11 cellular contexts compared by ENCODE assay signal in the genomic region with DNA sequence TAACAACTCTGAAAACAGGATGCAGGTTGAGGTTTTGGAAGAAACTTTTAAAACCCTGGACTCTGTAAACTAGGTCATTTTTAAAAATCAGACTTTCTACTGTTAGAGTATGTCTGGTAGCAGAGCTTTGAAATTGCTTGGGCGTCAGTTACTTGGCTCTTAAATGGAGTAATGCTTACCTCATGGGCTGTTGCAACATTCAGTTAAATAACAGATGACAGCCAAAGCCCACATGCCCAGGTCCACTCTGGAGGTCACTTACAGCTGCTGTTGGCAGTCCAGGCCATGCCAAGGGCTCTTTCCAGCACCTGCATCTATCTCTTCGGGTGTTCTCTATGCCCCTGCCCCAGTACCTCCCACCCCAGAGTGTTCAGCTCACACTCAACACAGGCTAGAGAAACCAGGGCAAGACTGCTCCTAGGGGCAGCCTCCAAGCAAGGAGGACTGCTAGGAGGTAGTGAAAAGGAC.
DNase-seq lines count a peak whose midpoint lies in the region; ATAC-seq, FAIRE-seq and TF ChIP-seq lines count a peak whose summit lies in the region.
"Had no signal": no experiment of that assay in that cellular context is flagged by ENCODE, and none has a peak within 500 bp of the region (broad histone marks: within the 10 kb centered on the region; RNA-seq: fewer than 3 reads in every experiment).

No MANE protein-coding gene starts in this region.

- DNase-seq in EL = peak; percentile 9
- DNase-seq in ascending aorta (ENCODE audit: low spot score in 2 of 2) = peak; percentile 26 to 84
- DNase-seq in left ventricle myocardium inferior = peak; percentile 43
- DNase-seq in sciatic nerve (ENCODE audit: low spot score) = no peak
- DNase-seq in esophagus squamous epithelium (lab: John Stamatoyannopoulos, UW) = no peak
- DNase-seq in D721Med (ENCODE audit: insufficient read length, low spot score) = no peak
- DNase-seq in activated CD4-positive, alpha-beta T cell treated with anti-CD3 and anti-CD28 coated beads for 1 hour = no peak
- DNase-seq: activated T-cell treated with anti-CD3 and anti-CD28 coated beads, Interleukin-2, amount 50 U/mL, for 48 hours; caudate nucleus; stimulated activated naive B cell treated with anti-CD40 and anti-IgM and Interleukin-4, amounts not matched to agents 10 μg/mL and 1 μg/mL and 100 μg/mL, for 72 hours had no signal

- no peak for FAIRE-seq in D721Med (lab: Jason Lieb, UNC)

- H3K27ac ChIP-seq in ascending aorta (peak overlapping the region; percentile 72 to 83), left ventricle myocardium inferior (replicated peaks) (peak overlapping the region; percentile 82), esophagus squamous epithelium (peak overlapping the region in 2 of 4 donors; percentile 66 to 67)

- H3K4me1 ChIP-seq in ascending aorta (peaks cover 0 to 26% of the 10 kb centered on the region in 2 donors), left ventricle myocardium inferior (peaks cover 16% of the 10 kb centered on the region), esophagus squamous epithelium (peaks cover 0 to 23% (median 0%) of the 10 kb centered on the region in 3 donors)

- intact Hi-C loops in ascending aorta (cut with DNase I) (loop anchor here (1.0 to 2.0 kb wide), 3 partner anchors 39 to 79 kb away; no protein-coding TSS in a partner anchor), left ventricle myocardium inferior (cut with micrococcal nuclease) (no loop called here), sciatic nerve (cut with DNase I) (no loop called here), esophagus squamous epithelium (cut with DNase I) (no loop called here)

- TF ChIP-seq POLR2A in esophagus squamous epithelium (IDR thresholded peaks at IDR 0.05) = no peak

- H3K36me3 ChIP-seq in ascending aorta = no peaks in the 10 kb centered on the region
- no peaks in the 10 kb centered on the region for H3K36me3 ChIP-seq in left ventricle myocardium inferior
- H3K36me3 ChIP-seq in esophagus squamous epithelium = no peaks in the 10 kb centered on the region

- peak; percentile 96 for ATAC-seq in sciatic nerve
- ATAC-seq in GM18519 (IDR thresholded peaks at IDR 0.05; ENCODE audit: low FRiP score, unreplicated experiment) = no peak
- ATAC-seq: stimulated activated naive B cell treated with anti-CD40 and anti-IgM and Interleukin-4, amounts not matched to agents 10 μg/mL and 1 μg/mL and 100 μg/mL, for 72 hours had no signal

- H3K4me3 ChIP-seq in ascending aorta (no peak overlapping the region), left ventricle myocardium inferior (no peak overlapping the region), esophagus squamous epithelium (no peak overlapping the region)

- WGBS in esophagus squamous epithelium, 2 donors = 50 to 58% methylated on average over 2 of the region's 2 CpGs

- no peaks in the 10 kb centered on the region for H3K27me3 ChIP-seq in ascending aorta
- no peaks in the 10 kb centered on the region for H3K27me3 ChIP-seq in left ventricle myocardium inferior (ENCODE audit: low read depth)
- no peaks in the 10 kb centered on the region for H3K27me3 ChIP-seq in esophagus squamous epithelium

- no peak for TF ChIP-seq CTCF in ascending aorta (IDR thresholded peaks at IDR 0.05)
- no peak for TF ChIP-seq CTCF in left ventricle myocardium inferior (IDR thresholded peaks at IDR 0.05; ENCODE audit: borderline replicate concordance)
- no peak for TF ChIP-seq CTCF in esophagus squamous epithelium (IDR thresholded peaks at IDR 0.05)
- no peak for TF ChIP-seq CTCF in D721Med (IDR thresholded peaks at IDR 0.05; ENCODE audit: insufficient read depth, missing control alignments)

- peaks cover 0 to 5% of the 10 kb centered on the region in 2 donors for H3K9me3 ChIP-seq in ascending aorta
- H3K9me3 ChIP-seq in left ventricle myocardium inferior (replicated peaks) = peaks cover 5% of the 10 kb centered on the region
- no peaks in the 10 kb centered on the region for H3K9me3 ChIP-seq in esophagus squamous epithelium

Comparison
In these comparisons a context has a peak if more than half of its experiments do, and no peak if none do; other contexts are left out.
1. DNase-seq: peak in EL (single experiment), ascending aorta (2 of 2) and left ventricle myocardium inferior (single experiment); none in sciatic nerve (single experiment), esophagus squamous epithelium (single experiment), D721Med (single experiment) and activated CD4-positive, alpha-beta T cell treated with anti-CD3 and anti-CD28 coated beads for 1 hour (single experiment).